Comparison of ENCODE assay signal across 1 cellular context in the genomic region with DNA sequence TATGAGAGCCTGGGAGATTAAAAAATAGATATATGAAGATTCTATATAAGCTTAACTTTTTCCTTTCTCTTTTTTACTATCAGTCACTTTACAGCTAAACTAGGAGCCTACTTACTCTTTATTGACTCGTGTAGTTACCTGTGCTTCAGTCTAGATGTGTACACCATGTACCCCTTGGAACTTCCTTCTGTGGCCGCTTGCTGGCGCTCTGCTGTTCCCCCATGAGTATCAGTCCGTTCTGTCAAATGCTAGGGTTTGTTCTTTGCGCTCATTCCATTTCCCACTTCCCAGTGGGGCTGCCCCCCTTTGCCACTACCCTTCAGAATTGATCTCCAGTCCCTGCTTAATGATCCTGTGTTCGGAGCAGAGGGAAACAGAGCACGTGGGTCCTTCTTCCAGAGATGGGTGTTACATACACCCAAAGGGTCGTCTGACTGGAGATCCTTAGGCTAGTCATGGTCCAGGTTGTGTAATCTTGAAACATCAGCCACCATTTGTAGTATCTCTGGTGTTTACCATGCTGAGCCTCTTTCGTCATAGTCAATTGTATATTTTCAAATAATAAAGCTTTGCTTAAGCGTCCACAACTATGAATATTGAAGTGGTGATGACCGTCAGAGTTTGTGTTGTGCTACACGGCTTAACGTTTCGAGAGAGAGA.
TF ChIP-seq lines count a peak whose summit lies in the region.

No MANE protein-coding gene starts in this region.

TF ChIP-seq in WTC11, 78 proteins besides CTCF, POLR2A, EP300 and RAD21 (continued from another document):
- TF ChIP-seq, protein P1, sequence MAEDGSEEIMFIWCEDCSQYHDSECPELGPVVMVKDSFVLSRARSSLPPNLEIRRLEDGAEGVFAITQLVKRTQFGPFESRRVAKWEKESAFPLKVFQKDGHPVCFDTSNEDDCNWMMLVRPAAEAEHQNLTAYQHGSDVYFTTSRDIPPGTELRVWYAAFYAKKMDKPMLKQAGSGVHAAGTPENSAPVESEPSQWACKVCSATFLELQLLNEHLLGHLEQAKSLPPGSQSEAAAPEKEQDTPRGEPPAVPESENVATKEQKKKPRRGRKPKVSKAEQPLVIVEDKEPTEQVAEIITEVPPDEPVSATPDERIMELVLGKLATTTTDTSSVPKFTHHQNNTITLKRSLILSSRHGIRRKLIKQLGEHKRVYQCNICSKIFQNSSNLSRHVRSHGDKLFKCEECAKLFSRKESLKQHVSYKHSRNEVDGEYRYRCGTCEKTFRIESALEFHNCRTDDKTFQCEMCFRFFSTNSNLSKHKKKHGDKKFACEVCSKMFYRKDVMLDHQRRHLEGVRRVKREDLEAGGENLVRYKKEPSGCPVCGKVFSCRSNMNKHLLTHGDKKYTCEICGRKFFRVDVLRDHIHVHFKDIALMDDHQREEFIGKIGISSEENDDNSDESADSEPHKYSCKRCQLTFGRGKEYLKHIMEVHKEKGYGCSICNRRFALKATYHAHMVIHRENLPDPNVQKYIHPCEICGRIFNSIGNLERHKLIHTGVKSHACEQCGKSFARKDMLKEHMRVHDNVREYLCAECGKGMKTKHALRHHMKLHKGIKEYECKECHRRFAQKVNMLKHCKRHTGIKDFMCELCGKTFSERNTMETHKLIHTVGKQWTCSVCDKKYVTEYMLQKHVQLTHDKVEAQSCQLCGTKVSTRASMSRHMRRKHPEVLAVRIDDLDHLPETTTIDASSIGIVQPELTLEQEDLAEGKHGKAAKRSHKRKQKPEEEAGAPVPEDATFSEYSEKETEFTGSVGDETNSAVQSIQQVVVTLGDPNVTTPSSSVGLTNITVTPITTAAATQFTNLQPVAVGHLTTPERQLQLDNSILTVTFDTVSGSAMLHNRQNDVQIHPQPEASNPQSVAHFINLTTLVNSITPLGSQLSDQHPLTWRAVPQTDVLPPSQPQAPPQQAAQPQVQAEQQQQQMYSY (CRISPR knock-in tag; IDR thresholded peaks at IDR 0.05): no peak
- TF ChIP-seq FOXP1 (CRISPR knock-in tag; IDR thresholded peaks at IDR 0.05; ENCODE audit: borderline replicate concordance) (no peak), NR3C1 (CRISPR knock-in tag; conservative IDR thresholded peaks at IDR 0.05; ENCODE audit: low read depth) (no peak), OVOL2 (CRISPR knock-in tag; IDR thresholded peaks at IDR 0.05; ENCODE audit: borderline replicate concordance) (no peak)
- TF ChIP-seq, protein P2, sequence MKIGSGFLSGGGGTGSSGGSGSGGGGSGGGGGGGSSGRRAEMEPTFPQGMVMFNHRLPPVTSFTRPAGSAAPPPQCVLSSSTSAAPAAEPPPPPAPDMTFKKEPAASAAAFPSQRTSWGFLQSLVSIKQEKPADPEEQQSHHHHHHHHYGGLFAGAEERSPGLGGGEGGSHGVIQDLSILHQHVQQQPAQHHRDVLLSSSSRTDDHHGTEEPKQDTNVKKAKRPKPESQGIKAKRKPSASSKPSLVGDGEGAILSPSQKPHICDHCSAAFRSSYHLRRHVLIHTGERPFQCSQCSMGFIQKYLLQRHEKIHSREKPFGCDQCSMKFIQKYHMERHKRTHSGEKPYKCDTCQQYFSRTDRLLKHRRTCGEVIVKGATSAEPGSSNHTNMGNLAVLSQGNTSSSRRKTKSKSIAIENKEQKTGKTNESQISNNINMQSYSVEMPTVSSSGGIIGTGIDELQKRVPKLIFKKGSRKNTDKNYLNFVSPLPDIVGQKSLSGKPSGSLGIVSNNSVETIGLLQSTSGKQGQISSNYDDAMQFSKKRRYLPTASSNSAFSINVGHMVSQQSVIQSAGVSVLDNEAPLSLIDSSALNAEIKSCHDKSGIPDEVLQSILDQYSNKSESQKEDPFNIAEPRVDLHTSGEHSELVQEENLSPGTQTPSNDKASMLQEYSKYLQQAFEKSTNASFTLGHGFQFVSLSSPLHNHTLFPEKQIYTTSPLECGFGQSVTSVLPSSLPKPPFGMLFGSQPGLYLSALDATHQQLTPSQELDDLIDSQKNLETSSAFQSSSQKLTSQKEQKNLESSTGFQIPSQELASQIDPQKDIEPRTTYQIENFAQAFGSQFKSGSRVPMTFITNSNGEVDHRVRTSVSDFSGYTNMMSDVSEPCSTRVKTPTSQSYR (CRISPR knock-in tag; IDR thresholded peaks at IDR 0.05): no peak
- TF ChIP-seq, protein P3, sequence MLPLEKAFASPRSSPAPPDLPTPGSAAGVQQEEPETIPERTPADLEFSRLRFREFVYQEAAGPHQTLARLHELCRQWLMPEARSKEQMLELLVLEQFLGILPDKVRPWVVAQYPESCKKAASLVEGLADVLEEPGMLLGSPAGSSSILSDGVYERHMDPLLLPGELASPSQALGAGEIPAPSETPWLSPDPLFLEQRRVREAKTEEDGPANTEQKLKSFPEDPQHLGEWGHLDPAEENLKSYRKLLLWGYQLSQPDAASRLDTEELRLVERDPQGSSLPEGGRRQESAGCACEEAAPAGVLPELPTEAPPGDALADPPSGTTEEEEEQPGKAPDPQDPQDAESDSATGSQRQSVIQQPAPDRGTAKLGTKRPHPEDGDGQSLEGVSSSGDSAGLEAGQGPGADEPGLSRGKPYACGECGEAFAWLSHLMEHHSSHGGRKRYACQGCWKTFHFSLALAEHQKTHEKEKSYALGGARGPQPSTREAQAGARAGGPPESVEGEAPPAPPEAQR (CRISPR knock-in tag; IDR thresholded peaks at IDR 0.05): no peak
- TF ChIP-seq, protein P4, sequence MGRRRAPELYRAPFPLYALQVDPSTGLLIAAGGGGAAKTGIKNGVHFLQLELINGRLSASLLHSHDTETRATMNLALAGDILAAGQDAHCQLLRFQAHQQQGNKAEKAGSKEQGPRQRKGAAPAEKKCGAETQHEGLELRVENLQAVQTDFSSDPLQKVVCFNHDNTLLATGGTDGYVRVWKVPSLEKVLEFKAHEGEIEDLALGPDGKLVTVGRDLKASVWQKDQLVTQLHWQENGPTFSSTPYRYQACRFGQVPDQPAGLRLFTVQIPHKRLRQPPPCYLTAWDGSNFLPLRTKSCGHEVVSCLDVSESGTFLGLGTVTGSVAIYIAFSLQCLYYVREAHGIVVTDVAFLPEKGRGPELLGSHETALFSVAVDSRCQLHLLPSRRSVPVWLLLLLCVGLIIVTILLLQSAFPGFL (CRISPR knock-in tag; IDR thresholded peaks at IDR 0.05; ENCODE audit: borderline replicate concordance): no peak
- TF ChIP-seq, protein P5, sequence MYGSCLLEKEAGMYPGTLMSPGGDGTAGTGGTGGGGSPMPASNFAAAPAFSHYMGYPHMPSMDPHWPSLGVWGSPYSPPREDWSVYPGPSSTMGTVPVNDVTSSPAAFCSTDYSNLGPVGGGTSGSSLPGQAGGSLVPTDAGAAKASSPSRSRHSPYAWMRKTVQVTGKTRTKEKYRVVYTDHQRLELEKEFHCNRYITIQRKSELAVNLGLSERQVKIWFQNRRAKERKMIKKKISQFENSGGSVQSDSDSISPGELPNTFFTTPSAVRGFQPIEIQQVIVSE (CRISPR knock-in tag; IDR thresholded peaks at IDR 0.05; ENCODE audit: borderline replicate concordance): no peak
TF ChIP-seq in WTC11: peak in this region for 0.
